ENCODE assay signal across 29 cellular contexts in genomic region chr22:36809351-36809750, GRCh38. TPM values are rescaled to one million over a fixed set of nuclear protein-coding genes. Genes with fewer than 3 reads are reported as not detected.
"Had no signal": no experiment of that assay in that cellular context is flagged by ENCODE, and none has a peak within 500 bp of the region (broad histone marks: within the 10 kb centered on the region; RNA-seq: fewer than 3 reads in every experiment).

No MANE protein-coding gene starts in this region.

- H3K36me3 Mint-ChIP-seq: naive thymus-derived CD8-positive, alpha-beta T cell; stimulated activated naive B cell treated with anti-CD40 and anti-IgM and Interleukin-4, amounts not matched to agents 10 μg/mL and 1 μg/mL and 100 μg/mL, for 72 hours had no signal

- H3K27me3 ChIP-seq: thyroid gland, vagina had no signal

- H3K4me1 ChIP-seq: gastrocnemius medialis, lower lobe of right lung, psoas muscle, thyroid gland, vagina had no signal

- H3K27ac Mint-ChIP-seq: dendritic cell treated with granulocyte-macrophage colony-stimulating factor and Interleukin-4, amounts not matched to agents 40 ng/mL and 50 ng/mL, for 4 days; endodermal cell; nephron progenitor cell; stimulated activated naive B cell treated with anti-CD40 and anti-IgM and Interleukin-4, amounts not matched to agents 10 μg/mL and 1 μg/mL and 100 μg/mL, for 72 hours had no signal

- H3K4me3 Mint-ChIP-seq: dendritic cell treated with granulocyte-macrophage colony-stimulating factor and Interleukin-4, amounts not matched to agents 40 ng/mL and 50 ng/mL, for 4 days; endodermal cell; nephron progenitor cell; stimulated activated naive B cell treated with anti-CD40 and anti-IgM and Interleukin-4, amounts not matched to agents 10 μg/mL and 1 μg/mL and 100 μg/mL, for 72 hours; stimulated activated naive CD8-positive, alpha-beta T cell treated with anti-CD3 and anti-CD28 coated beads, Interleukin-15, amount 100 ng/mL, for 72 hours had no signal

- FAIRE-seq: keratinocyte had no signal

- ATAC-seq: esophagus mucosa; gastrocnemius medialis; left ventricle myocardium superior; lower lobe of right lung; psoas muscle; right cardiac atrium; stimulated activated naive B cell treated with anti-CD40 and anti-IgM and Interleukin-4, amounts not matched to agents 10 μg/mL and 1 μg/mL and 100 μg/mL, for 72 hours; stimulated activated naive CD8-positive, alpha-beta T cell treated with anti-CD3 and anti-CD28 coated beads, Interleukin-15, amount 100 ng/mL, for 72 hours had no signal

- DNase-seq: effector CD8-positive, alpha-beta T cell; endodermal cell; foreskin fibroblast; gastrocnemius medialis; head of caudate nucleus; left ventricle myocardium superior; lower lobe of right lung; nephron progenitor cell; nucleus accumbens; psoas muscle; right cardiac atrium; stimulated activated CD4-positive, alpha-beta T cell treated with anti-CD3 and anti-CD28 coated beads, Interleukin-15, amount 100 ng/mL, for 24 hours; stimulated activated CD4-positive, alpha-beta T cell treated with anti-CD3 and anti-CD28 coated beads, Interleukin-2, amount 100 ng/mL, for 48 hours; stimulated activated naive B cell treated with anti-CD40 and anti-IgM and Interleukin-4, amounts not matched to agents 10 μg/mL and 1 μg/mL and 100 μg/mL, for 72 hours; stimulated activated naive CD8-positive, alpha-beta T cell treated with anti-CD3 and anti-CD28 coated beads, Interleukin-15, amount 100 ng/mL, for 72 hours; thyroid gland; trophoblast cell had no signal

- H3K4me3 ChIP-seq: gastrocnemius medialis, lower lobe of right lung, psoas muscle, skin epidermis, thyroid gland, vagina had no signal

- H3K27ac ChIP-seq: epithelial cell of prostate, gastrocnemius medialis, lower lobe of right lung, psoas muscle, skin epidermis, thyroid gland, vagina had no signal

- H3K36me3 ChIP-seq: gastrocnemius medialis, lower lobe of right lung, thyroid gland, vagina had no signal

- H3K9me3 ChIP-seq: gastrocnemius medialis, lower lobe of right lung, psoas muscle, thyroid gland, vagina had no signal

- H3K9me3 Mint-ChIP-seq: dendritic cell treated with granulocyte-macrophage colony-stimulating factor and Interleukin-4, amounts not matched to agents 40 ng/mL and 50 ng/mL, for 4 days; endodermal cell; naive thymus-derived CD8-positive, alpha-beta T cell; nephron progenitor cell; stimulated activated naive B cell treated with anti-CD40 and anti-IgM and Interleukin-4, amounts not matched to agents 10 μg/mL and 1 μg/mL and 100 μg/mL, for 72 hours; stimulated activated naive CD8-positive, alpha-beta T cell treated with anti-CD3 and anti-CD28 coated beads, Interleukin-15, amount 100 ng/mL, for 72 hours had no signal

RNA-seq across cellular contexts. Expression of gene PVALB, which starts 7.5 kb away (rescaled TPM):
- total RNA-seq: endodermal cell; esophagus mucosa; left ventricle myocardium superior; mesenteric fat pad; naive thymus-derived CD8-positive, alpha-beta T cell; osteocyte; renal cortical epithelial cell; right cardiac atrium; temporal lobe; thyroid gland; vagina had no signal
- polyA plus RNA-seq: keratinocyte; naive thymus-derived CD8-positive, alpha-beta T cell; right cardiac atrium had no signal

RNA-seq across cellular contexts. Expression of gene NCF4, which starts 51.5 kb away (rescaled TPM):
- total RNA-seq: endodermal cell, myocyte, osteocyte, renal cortical epithelial cell had no signal
